In genomic region chr1:231828182-231828920, GRCh38 we compare ENCODE assay signal across 2 cellular contexts.
A peak's percentile ranks its signal among the peaks of the same experiment; 100 is the strongest.
TF ChIP-seq lines count a peak whose summit lies in the region.

No MANE protein-coding gene starts in this region.

TF ChIP-seq in IMR-90, 13 proteins besides CTCF, POLR2A, EP300 and RAD21:
- peak; percentile 42 for TF ChIP-seq RCOR1 (IDR thresholded peaks at IDR 0.05; ENCODE audit: insufficient replicate concordance, low read length)
- peak; percentile 86 for TF ChIP-seq CEBPB (IDR thresholded peaks at IDR 0.05; ENCODE audit: low read depth, low read length)
- TF ChIP-seq FOS (IDR thresholded peaks at IDR 0.05; ENCODE audit: low read depth, low read length): peak; percentile 65
- TF ChIP-seq SMC3 (IDR thresholded peaks at IDR 0.05; ENCODE audit: low read depth, low read length): no peak

TF ChIP-seq in WTC11, 78 proteins besides CTCF, POLR2A, EP300 and RAD21:
- no peak for TF ChIP-seq ZNF263 (CRISPR knock-in tag; IDR thresholded peaks at IDR 0.05; ENCODE audit: low read depth)
- TF ChIP-seq, protein P1, sequence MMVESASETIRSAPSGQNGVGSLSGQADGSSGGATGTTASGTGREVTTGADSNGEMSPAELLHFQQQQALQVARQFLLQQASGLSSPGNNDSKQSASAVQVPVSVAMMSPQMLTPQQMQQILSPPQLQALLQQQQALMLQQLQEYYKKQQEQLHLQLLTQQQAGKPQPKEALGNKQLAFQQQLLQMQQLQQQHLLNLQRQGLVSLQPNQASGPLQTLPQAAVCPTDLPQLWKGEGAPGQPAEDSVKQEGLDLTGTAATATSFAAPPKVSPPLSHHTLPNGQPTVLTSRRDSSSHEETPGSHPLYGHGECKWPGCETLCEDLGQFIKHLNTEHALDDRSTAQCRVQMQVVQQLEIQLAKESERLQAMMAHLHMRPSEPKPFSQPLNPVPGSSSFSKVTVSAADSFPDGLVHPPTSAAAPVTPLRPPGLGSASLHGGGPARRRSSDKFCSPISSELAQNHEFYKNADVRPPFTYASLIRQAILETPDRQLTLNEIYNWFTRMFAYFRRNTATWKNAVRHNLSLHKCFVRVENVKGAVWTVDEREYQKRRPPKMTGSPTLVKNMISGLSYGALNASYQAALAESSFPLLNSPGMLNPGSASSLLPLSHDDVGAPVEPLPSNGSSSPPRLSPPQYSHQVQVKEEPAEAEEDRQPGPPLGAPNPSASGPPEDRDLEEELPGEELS (CRISPR knock-in tag; IDR thresholded peaks at IDR 0.05): no peak
- TF ChIP-seq MYBL2 (CRISPR knock-in tag; IDR thresholded peaks at IDR 0.05): no peak
- TF ChIP-seq GTF2I (CRISPR knock-in tag; conservative IDR thresholded peaks at IDR 0.05): no peak
- no peak for TF ChIP-seq ATF1 (CRISPR knock-in tag; IDR thresholded peaks at IDR 0.05)
- TF ChIP-seq RORB (CRISPR knock-in tag; IDR thresholded peaks at IDR 0.05): no peak
- TF ChIP-seq ZNF317 (CRISPR knock-in tag; IDR thresholded peaks at IDR 0.05; ENCODE audit: borderline replicate concordance, low read depth): no peak
- no peak for TF ChIP-seq CREM (CRISPR knock-in tag; IDR thresholded peaks at IDR 0.05)
- TF ChIP-seq, protein P2, sequence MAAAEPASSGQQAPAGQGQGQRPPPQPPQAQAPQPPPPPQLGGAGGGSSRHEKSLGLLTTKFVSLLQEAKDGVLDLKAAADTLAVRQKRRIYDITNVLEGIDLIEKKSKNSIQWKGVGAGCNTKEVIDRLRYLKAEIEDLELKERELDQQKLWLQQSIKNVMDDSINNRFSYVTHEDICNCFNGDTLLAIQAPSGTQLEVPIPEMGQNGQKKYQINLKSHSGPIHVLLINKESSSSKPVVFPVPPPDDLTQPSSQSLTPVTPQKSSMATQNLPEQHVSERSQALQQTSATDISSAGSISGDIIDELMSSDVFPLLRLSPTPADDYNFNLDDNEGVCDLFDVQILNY (CRISPR knock-in tag; IDR thresholded peaks at IDR 0.05): no peak
- TF ChIP-seq, protein P3, sequence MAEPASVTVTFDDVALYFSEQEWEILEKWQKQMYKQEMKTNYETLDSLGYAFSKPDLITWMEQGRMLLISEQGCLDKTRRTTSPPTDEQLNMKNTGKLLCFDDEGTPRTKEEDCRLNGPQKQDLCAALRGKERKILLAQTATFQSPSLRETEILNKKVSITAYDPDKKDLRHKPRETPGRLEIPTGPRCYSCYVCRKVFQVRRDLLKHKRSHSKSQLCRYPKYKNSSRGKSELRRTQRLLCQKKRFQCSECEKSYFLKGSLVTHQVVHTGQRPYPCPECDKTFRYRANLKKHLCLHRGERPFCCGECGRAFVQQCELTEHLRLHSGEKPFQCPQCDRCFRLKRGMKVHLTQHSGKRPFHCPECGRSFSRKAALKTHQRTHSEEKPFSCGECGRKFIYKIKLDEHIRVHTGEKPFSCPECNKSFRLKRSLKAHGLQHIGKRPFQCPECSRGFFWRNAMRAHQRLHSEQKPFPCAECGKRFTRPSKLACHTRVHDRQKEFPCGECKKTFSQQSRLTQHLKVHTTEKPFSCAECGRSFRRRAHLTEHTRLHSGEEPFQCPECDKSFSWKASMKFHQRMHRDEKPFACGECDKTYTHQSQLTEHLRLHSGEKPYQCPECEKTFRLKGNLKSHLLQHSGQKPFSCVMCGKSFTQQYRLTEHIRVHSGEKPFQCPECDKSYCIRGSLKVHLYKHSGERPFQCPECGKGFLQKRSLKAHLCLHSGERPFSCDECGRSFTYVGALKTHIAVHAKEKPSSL (CRISPR knock-in tag; conservative IDR thresholded peaks at IDR 0.05): no peak
TF ChIP-seq in WTC11: peak in this region for 0.
